18 cellular contexts compared by ENCODE assay signal in the genomic region with DNA sequence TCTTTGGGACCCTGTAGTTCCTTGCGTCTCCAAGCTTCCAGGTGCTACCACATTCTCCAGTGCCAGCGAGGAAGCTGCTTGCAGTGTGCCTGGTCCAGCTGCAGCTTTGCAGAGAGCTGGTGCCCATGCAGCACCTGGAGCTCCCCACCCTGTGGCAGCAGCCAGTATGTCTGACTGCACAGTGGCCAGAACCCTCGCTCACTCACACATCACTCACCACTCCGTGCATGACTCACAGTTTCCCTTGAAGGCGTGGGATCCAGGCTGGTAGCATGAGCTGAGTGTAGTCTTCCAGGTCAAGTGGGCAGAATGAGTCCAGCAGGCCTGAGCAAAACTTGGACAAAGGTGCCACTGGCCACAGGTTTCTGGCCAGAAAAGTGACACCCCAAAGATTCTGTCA. TPM values are rescaled to one million over a fixed set of nuclear protein-coding genes. Genes with fewer than 3 reads are reported as not detected.
A peak's percentile ranks its signal among the peaks of the same experiment; 100 is the strongest.
DNase-seq lines count a peak whose midpoint lies in the region; TF ChIP-seq lines count a peak whose summit lies in the region.
"Had no signal": no experiment of that assay in that cellular context is flagged by ENCODE, and none has a peak within 500 bp of the region (broad histone marks: within the 10 kb centered on the region; RNA-seq: fewer than 3 reads in every experiment).

No MANE protein-coding gene starts in this region.

- H3K4me3 Mint-ChIP-seq in activated CD4-positive, alpha-beta memory T cell treated with anti-CD3 and anti-CD28 coated beads for 36 hours = no peak overlapping the region
- H3K4me3 Mint-ChIP-seq in activated CD4-positive, alpha-beta memory T cell treated with anti-CD3 and anti-CD28 coated beads, Interleukin-2, amount 10 ng/mL, durations not matched to agents 7 days and 5 days = no peak overlapping the region
- H3K4me3 Mint-ChIP-seq: IgD-negative memory B cell had no signal

- H3K27ac Mint-ChIP-seq in activated CD4-positive, alpha-beta memory T cell treated with anti-CD3 and anti-CD28 coated beads for 36 hours = no peak overlapping the region
- H3K27ac Mint-ChIP-seq in activated CD4-positive, alpha-beta memory T cell treated with anti-CD3 and anti-CD28 coated beads, Interleukin-2, amount 10 ng/mL, durations not matched to agents 7 days and 5 days = no peak overlapping the region
- H3K27ac Mint-ChIP-seq: IgD-negative memory B cell had no signal

- no peaks in the 10 kb centered on the region for H3K27me3 ChIP-seq in PC-9 (ENCODE audit: insufficient read depth, low read depth)
- H3K27me3 ChIP-seq: uterus had no signal

- BruUV-seq in PC-9 (replicated peaks; lab: Mats Ljungman, UMichigan) = no TSS peak

- H3K79me2 ChIP-seq in PC-9 (ENCODE audit: low read depth) = no peaks in the 10 kb centered on the region

- H3F3A ChIP-seq in PC-9 (ENCODE audit: insufficient read depth, low read depth) = no peaks in the 10 kb centered on the region

- H3K4me1 Mint-ChIP-seq in activated CD4-positive, alpha-beta memory T cell treated with anti-CD3 and anti-CD28 coated beads for 36 hours (ENCODE audit: low read depth) = no peaks in the 10 kb centered on the region
- H3K4me1 Mint-ChIP-seq in activated CD4-positive, alpha-beta memory T cell treated with anti-CD3 and anti-CD28 coated beads, Interleukin-2, amount 10 ng/mL, durations not matched to agents 7 days and 5 days = no peaks in the 10 kb centered on the region

- no peaks in the 10 kb centered on the region for H3K9me2 ChIP-seq in PC-9 (ENCODE audit: insufficient read depth)

- peaks cover 11% of the 10 kb centered on the region; the same call in 1 of the 2 replicates for H3K9me3 ChIP-seq in PC-9 (ENCODE audit: insufficient read depth, low read depth)
- H3K9me3 ChIP-seq: uterus had no signal

- H3K9me3 Mint-ChIP-seq in activated CD4-positive, alpha-beta memory T cell treated with anti-CD3 and anti-CD28 coated beads for 36 hours = peaks cover 32% of the 10 kb centered on the region
- H3K9me3 Mint-ChIP-seq in activated CD4-positive, alpha-beta memory T cell treated with anti-CD3 and anti-CD28 coated beads, Interleukin-2, amount 10 ng/mL, durations not matched to agents 7 days and 5 days = peaks cover 9% of the 10 kb centered on the region

- H3K4me3 ChIP-seq in cardiac fibroblast (replicated peaks in 1 of 2; ENCODE audit: low read depth in 2 of 2, low read length in 2 of 2) (no peak overlapping the region), PC-9 (no peak overlapping the region)
- H3K4me3 ChIP-seq: mucosa of descending colon, uterus had no signal

- H2AFZ ChIP-seq in PC-9 = no peak overlapping the region

- intact Hi-C loops in activated CD4-positive, alpha-beta memory T cell treated with anti-CD3 and anti-CD28 coated beads for 36 hours (cut with micrococcal nuclease) = no loop called here
- intact Hi-C loops in PC-9 (cut with micrococcal nuclease; ENCODE audit: unreplicated experiment) = no loop called here

- H3K4me2 ChIP-seq in PC-9 = no peak overlapping the region

- CTCF ChIA-PET in activated CD4-positive, alpha-beta memory T cell treated with anti-CD3 and anti-CD28 coated beads for 36 hours (lab: Charles Lee) = interaction anchor here (0.6 kb wide), 1 partner anchor 1097 kb away, joined by 3 read pairs; no protein-coding TSS in a partner anchor
- CTCF ChIA-PET in activated CD4-positive, alpha-beta memory T cell treated with anti-CD3 and anti-CD28 coated beads, Interleukin-2, amount 10 ng/mL, durations not matched to agents 7 days and 5 days (lab: Charles Lee) = no interaction called here
- CTCF ChIA-PET in PC-9 (lab: Charles Lee) = no interaction called here

- H3K4me1 ChIP-seq in PC-9 (replicated peaks; ENCODE audit: insufficient read depth) = no peaks in the 10 kb centered on the region
- H3K4me1 ChIP-seq: uterus had no signal

- no peak overlapping the region for H3K27ac ChIP-seq in PC-9
- H3K27ac ChIP-seq: uterus had no signal

- no peaks in the 10 kb centered on the region for H4K20me1 ChIP-seq in PC-9 (ENCODE audit: insufficient read depth)

- TF ChIP-seq CTCF in cardiac fibroblast (IDR thresholded peaks at IDR 0.05; ENCODE audit: low read depth, low read length) (no peak), PC-9 (conservative IDR thresholded peaks at IDR 0.05) (no peak)

- no peaks in the 10 kb centered on the region for H3K36me3 ChIP-seq in PC-9 (ENCODE audit: low read depth)
- H3K36me3 ChIP-seq: uterus had no signal

- H3K27me3 Mint-ChIP-seq in activated CD4-positive, alpha-beta memory T cell treated with anti-CD3 and anti-CD28 coated beads for 36 hours = peaks cover 7% of the 10 kb centered on the region
- peaks cover 3% of the 10 kb centered on the region for H3K27me3 Mint-ChIP-seq in activated CD4-positive, alpha-beta memory T cell treated with anti-CD3 and anti-CD28 coated beads, Interleukin-2, amount 10 ng/mL, durations not matched to agents 7 days and 5 days

- POLR2A ChIA-PET in activated CD4-positive, alpha-beta memory T cell treated with anti-CD3 and anti-CD28 coated beads for 36 hours (lab: Charles Lee) = no interaction called here
- POLR2A ChIA-PET in activated CD4-positive, alpha-beta memory T cell treated with anti-CD3 and anti-CD28 coated beads, Interleukin-2, amount 10 ng/mL, durations not matched to agents 7 days and 5 days (lab: Charles Lee) = no interaction called here
- POLR2A ChIA-PET in PC-9 (lab: Charles Lee; ENCODE audit: unreplicated experiment) = no interaction called here

- peak; percentile 18 for DNase-seq in activated CD4-positive, alpha-beta memory T cell treated with anti-CD3 and anti-CD28 coated beads for 36 hours
- no peak for DNase-seq in activated CD4-positive, alpha-beta memory T cell treated with anti-CD3 and anti-CD28 coated beads, Interleukin-2, amount 10 ng/mL, durations not matched to agents 7 days and 5 days
- DNase-seq in NCI-H460 (ENCODE audit: extremely low read depth, low read depth) (peak; percentile 33), cardiac fibroblast (ENCODE audit: low read depth in 2 of 2) (peak; percentile 39 to 45), pulmonary artery endothelial cell (ENCODE audit: low read depth, low spot score) (peak; percentile 24), NCI-H2081 treated with DMSO at 0.1 percent for 48 hours (lab: John Stamatoyannopoulos, UW) (no peak), GM19240 (ENCODE audit: insufficient read length, low spot score) (no peak), PC-9 (no peak)
- DNase-seq: activated CD4-positive, alpha-beta T cell treated with anti-CD3 and anti-CD28 coated beads, Interleukin-2, amount 50 U/mL, for 1 hour; mucosa of descending colon; NCI-H1417; NCI-H446; nucleus accumbens; stimulated activated naive CD4-positive, alpha-beta T cell; uterus had no signal

- H3K36me3 Mint-ChIP-seq in activated CD4-positive, alpha-beta memory T cell treated with anti-CD3 and anti-CD28 coated beads for 36 hours = peaks cover 11% of the 10 kb centered on the region
- H3K36me3 Mint-ChIP-seq in activated CD4-positive, alpha-beta memory T cell treated with anti-CD3 and anti-CD28 coated beads, Interleukin-2, amount 10 ng/mL, durations not matched to agents 7 days and 5 days (ENCODE audit: low read depth) = peaks cover 6% of the 10 kb centered on the region

RNA-seq across cellular contexts. Expression of gene SDR9C7, which starts 33.6 kb away (rescaled TPM):
- not detected for total RNA-seq in activated CD4-positive, alpha-beta memory T cell treated with anti-CD3 and anti-CD28 coated beads for 36 hours
- not detected for total RNA-seq in activated CD4-positive, alpha-beta memory T cell treated with anti-CD3 and anti-CD28 coated beads, Interleukin-2, amount 10 ng/mL, durations not matched to agents 7 days and 5 days
- total RNA-seq in NCI-H460 (2014; rRNA removed; shearing (Covaris generic)) = not detected in 2 replicates
- polyA plus RNA-seq in NCI-H460 (2014; cell fraction: nucleus; rRNA removed) = not detected in 2 replicates
- total RNA-seq in pulmonary artery endothelial cell (not detected in 2 replicates), PC-9 (2021) (not detected in 2 replicates)
- total RNA-seq: glomerular endothelial cell; mucosa of descending colon; T-helper 2 cell treated with Interferon-gamma antibody and Interleukin-4, amounts not matched to agents 100 ng/mL and 5 ng/mL, for 36 hours had no signal
- polyA plus RNA-seq: IgD-negative memory B cell had no signal

RNA-seq across cellular contexts. Expression of gene RDH16, which starts 56.8 kb away (rescaled TPM):
- under 1 TPM; 0.26 to 0.46 TPM for total RNA-seq in activated CD4-positive, alpha-beta memory T cell treated with anti-CD3 and anti-CD28 coated beads for 36 hours
- total RNA-seq in activated CD4-positive, alpha-beta memory T cell treated with anti-CD3 and anti-CD28 coated beads, Interleukin-2, amount 10 ng/mL, durations not matched to agents 7 days and 5 days = under 1 TPM; 0.28 to 0.53 TPM
- total RNA-seq in NCI-H460 (2014; rRNA removed; shearing (Covaris generic)) = 0.05 TPM in 1 of 2 replicates, not detected in the other
- polyA plus RNA-seq in NCI-H460 (2014; cell fraction: nucleus; rRNA removed) = 0.04 and 0.32 TPM in 2 replicates
- under 0.01 and 0.11 TPM in 2 replicates for total RNA-seq in pulmonary artery endothelial cell
- total RNA-seq in PC-9 (2021) = 0.79 and 0.88 TPM in 2 replicates
- total RNA-seq: glomerular endothelial cell had no signal

Comparison
In these comparisons a context has a peak if more than half of its experiments do, and no peak if none do; other contexts are left out.
1. DNase-seq: peak in activated CD4-positive, alpha-beta memory T cell treated with anti-CD3 and anti-CD28 coated beads for 36 hours (single experiment), NCI-H460 (single experiment), cardiac fibroblast (2 of 2) and pulmonary artery endothelial cell (single experiment); none in activated CD4-positive, alpha-beta memory T cell treated with anti-CD3 and anti-CD28 coated beads, Interleukin-2, amount 10 ng/mL, durations not matched to agents 7 days and 5 days (single experiment), NCI-H2081 treated with DMSO at 0.1 percent for 48 hours (single experiment), GM19240 (single experiment) and PC-9 (0 of 2).